Comparison of ENCODE assay signal across 1 cellular context in the genomic region with DNA sequence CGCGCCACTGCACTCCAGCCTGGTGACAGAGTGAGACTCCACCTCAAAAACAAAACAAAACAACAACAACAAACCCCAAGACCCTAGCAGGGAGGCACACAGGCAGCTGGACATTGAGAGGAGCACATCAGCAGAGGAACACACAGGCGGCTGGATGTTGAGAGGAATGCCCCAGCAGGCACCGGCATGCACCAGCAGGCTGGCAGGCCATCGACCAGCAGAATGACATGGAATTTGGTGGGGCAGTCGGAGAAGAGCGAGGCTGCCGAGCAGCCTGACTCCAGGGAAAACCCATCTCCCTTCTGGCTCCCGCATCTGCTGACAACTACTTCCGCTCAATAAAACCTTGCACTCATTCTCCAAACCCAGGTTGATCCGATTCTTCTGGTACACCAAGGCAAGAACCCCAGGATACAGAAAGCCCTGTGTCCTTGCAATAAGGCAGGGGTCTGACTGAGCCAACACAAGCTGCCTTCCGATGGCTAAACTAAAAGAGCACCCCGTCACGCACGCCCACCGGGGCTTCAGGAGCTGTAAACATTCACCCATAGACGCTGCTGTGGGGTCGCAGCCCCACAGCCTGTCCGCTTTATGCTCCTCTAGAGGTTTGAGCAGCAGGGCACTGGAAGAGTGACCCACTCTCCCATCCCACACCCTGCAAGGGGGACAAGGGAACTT.
TF ChIP-seq lines count a peak whose summit lies in the region.

No MANE protein-coding gene starts in this region.

TF ChIP-seq in GM23338, 12 proteins besides CTCF, POLR2A, EP300 and RAD21 (continued from another document):
- TF ChIP-seq, protein P1, sequence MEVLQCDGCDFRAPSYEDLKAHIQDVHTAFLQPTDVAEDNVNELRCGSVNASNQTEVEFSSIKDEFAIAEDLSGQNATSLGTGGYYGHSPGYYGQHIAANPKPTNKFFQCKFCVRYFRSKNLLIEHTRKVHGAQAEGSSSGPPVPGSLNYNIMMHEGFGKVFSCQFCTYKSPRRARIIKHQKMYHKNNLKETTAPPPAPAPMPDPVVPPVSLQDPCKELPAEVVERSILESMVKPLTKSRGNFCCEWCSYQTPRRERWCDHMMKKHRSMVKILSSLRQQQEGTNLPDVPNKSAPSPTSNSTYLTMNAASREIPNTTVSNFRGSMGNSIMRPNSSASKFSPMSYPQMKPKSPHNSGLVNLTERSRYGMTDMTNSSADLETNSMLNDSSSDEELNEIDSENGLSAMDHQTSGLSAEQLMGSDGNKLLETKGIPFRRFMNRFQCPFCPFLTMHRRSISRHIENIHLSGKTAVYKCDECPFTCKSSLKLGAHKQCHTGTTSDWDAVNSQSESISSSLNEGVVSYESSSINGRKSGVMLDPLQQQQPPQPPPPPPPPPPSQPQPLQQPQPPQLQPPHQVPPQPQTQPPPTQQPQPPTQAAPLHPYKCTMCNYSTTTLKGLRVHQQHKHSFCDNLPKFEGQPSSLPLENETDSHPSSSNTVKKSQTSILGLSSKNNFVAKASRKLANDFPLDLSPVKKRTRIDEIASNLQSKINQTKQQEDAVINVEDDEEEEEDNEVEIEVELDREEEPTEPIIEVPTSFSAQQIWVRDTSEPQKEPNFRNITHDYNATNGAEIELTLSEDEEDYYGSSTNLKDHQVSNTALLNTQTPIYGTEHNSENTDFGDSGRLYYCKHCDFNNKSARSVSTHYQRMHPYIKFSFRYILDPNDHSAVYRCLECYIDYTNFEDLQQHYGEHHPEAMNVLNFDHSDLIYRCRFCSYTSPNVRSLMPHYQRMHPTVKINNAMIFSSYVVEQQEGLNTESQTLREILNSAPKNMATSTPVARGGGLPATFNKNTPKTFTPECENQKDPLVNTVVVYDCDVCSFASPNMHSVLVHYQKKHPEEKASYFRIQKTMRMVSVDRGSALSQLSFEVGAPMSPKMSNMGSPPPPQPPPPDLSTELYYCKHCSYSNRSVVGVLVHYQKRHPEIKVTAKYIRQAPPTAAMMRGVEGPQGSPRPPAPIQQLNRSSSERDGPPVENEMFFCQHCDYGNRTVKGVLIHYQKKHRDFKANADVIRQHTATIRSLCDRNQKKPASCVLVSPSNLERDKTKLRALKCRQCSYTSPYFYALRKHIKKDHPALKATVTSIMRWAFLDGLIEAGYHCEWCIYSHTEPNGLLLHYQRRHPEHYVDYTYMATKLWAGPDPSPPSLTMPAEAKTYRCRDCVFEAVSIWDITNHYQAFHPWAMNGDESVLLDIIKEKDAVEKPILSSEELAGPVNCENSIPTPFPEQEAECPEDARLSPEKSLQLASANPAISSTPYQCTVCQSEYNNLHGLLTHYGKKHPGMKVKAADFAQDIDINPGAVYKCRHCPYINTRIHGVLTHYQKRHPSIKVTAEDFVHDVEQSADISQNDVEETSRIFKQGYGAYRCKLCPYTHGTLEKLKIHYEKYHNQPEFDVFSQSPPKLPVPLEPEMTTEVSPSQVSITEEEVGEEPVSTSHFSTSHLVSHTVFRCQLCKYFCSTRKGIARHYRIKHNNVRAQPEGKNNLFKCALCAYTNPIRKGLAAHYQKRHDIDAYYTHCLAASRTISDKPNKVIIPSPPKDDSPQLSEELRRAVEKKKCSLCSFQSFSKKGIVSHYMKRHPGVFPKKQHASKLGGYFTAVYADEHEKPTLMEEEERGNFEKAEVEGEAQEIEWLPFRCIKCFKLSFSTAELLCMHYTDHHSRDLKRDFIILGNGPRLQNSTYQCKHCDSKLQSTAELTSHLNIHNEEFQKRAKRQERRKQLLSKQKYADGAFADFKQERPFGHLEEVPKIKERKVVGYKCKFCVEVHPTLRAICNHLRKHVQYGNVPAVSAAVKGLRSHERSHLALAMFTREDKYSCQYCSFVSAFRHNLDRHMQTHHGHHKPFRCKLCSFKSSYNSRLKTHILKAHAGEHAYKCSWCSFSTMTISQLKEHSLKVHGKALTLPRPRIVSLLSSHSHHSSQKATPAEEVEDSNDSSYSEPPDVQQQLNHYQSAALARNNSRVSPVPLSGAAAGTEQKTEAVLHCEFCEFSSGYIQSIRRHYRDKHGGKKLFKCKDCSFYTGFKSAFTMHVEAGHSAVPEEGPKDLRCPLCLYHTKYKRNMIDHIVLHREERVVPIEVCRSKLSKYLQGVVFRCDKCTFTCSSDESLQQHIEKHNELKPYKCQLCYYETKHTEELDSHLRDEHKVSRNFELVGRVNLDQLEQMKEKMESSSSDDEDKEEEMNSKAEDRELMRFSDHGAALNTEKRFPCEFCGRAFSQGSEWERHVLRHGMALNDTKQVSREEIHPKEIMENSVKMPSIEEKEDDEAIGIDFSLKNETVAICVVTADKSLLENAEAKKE (CRISPR knock-in tag; IDR thresholded peaks at IDR 0.05) = no peak
- TF ChIP-seq NANOG (IDR thresholded peaks at IDR 0.05; ENCODE audit: borderline replicate concordance) = no peak
